8 cellular contexts compared by ENCODE assay signal in the genomic region with DNA sequence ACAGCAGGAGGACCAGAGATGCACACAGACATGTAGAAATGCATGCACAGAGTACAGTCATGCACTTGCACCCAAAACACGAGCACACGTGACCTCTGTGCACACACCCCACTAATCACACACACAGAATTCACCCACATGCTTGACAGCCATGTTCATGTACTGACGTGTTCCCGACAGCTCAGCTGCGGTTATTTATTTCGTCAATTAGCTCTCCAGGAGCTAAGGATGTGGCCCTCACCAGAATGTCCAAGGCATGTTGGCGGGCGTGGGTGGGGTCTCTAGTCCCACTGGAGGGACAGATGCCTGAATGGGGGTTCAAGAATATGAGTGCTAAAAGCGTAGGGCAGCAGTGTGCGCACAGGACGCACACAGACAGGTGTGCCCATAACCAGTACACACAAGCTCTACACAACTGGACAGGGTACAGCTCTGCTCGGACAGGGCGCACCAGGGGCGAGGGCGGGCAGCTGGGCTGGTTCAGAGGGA. TPM values are rescaled to one million over a fixed set of nuclear protein-coding genes. Genes with fewer than 3 reads are reported as not detected.
DNase-seq lines count a peak whose midpoint lies in the region; ATAC-seq lines count a peak whose summit lies in the region.

No MANE protein-coding gene starts in this region.

- H3K4me3 ChIP-seq in HUES48 (ENCODE audit: low read depth, low read length) (peak overlapping the region; percentile 76; the same call in 1 of the 2 replicates), iPS-18c (ENCODE audit: insufficient read depth, low read depth, low read length) (peak overlapping the region; percentile 84)

- peaks cover 61% of the 10 kb centered on the region for H3K4me1 Mint-ChIP-seq in activated CD4-positive, alpha-beta T cell treated with anti-CD3 and anti-CD28 coated beads for 36 hours
- H3K4me1 Mint-ChIP-seq in activated naive CD8-positive, alpha-beta T cell treated with anti-CD3 and anti-CD28 coated beads for 36 hours, result peaks cover 56% of the 10 kb centered on the region

- no peaks in the 10 kb centered on the region for H3K27me3 Mint-ChIP-seq in activated CD4-positive, alpha-beta T cell treated with anti-CD3 and anti-CD28 coated beads for 36 hours
- H3K27me3 Mint-ChIP-seq in activated naive CD8-positive, alpha-beta T cell treated with anti-CD3 and anti-CD28 coated beads for 36 hours, result no peaks in the 10 kb centered on the region

- peaks cover 10% of the 10 kb centered on the region for H3K27me3 ChIP-seq in HUES48 (ENCODE audit: control insufficient read depth, insufficient read depth, low read length)

- CTCF ChIA-PET in activated CD4-positive, alpha-beta T cell treated with anti-CD3 and anti-CD28 coated beads for 36 hours (lab: Charles Lee), result interaction anchor here (0.7 to 2.5 kb wide), 17 partner anchors 11 to 305 kb away, joined by 3 to 32 read pairs (median 4); a partner anchor contains a TSS

- no peak overlapping the region for H3K9ac ChIP-seq in HUES48 (ENCODE audit: low read depth, low read length)

- H3K9me3 ChIP-seq in HUES48 (ENCODE audit: control insufficient read depth, insufficient read depth, low read length), result no peaks in the 10 kb centered on the region
- H3K9me3 ChIP-seq in iPS-18c (ENCODE audit: control insufficient read depth, insufficient read depth, low read length), result no peaks in the 10 kb centered on the region

- POLR2A ChIA-PET in activated CD4-positive, alpha-beta T cell treated with anti-CD3 and anti-CD28 coated beads for 36 hours (lab: Charles Lee), result interaction anchor here (0.6 to 1.3 kb wide), 5 partner anchors 12 to 353 kb away, joined by 3 to 6 read pairs (median 4); a partner anchor contains a TSS

- peaks cover 40% of the 10 kb centered on the region for H3K36me3 Mint-ChIP-seq in activated CD4-positive, alpha-beta T cell treated with anti-CD3 and anti-CD28 coated beads for 36 hours (ENCODE audit: low read depth)
- H3K36me3 Mint-ChIP-seq in activated naive CD8-positive, alpha-beta T cell treated with anti-CD3 and anti-CD28 coated beads for 36 hours, result peaks cover 31% of the 10 kb centered on the region

- H3K4me1 ChIP-seq in HUES48 (ENCODE audit: control insufficient read depth, insufficient read depth, low read length), result peaks cover 22% of the 10 kb centered on the region

- DNase-seq in activated CD4-positive, alpha-beta T cell treated with anti-CD3 and anti-CD28 coated beads for 36 hours, result peak; percentile 70
- DNase-seq in activated CD4-positive, alpha-beta T cell treated with anti-CD3 and anti-CD28 coated beads, Interleukin-2, amount 50 U/mL, for 1 hour, result no peak
- DNase-seq in activated naive CD8-positive, alpha-beta T cell treated with anti-CD3 and anti-CD28 coated beads for 36 hours, result no peak
- DNase-seq in stimulated activated naive CD8-positive, alpha-beta T cell treated with anti-CD3 and anti-CD28 coated beads, Interleukin-15, Interleukin-2, amounts not matched to agents 100 U/mL and 50 U/mL, for 24 hours, result peak; percentile 50
- DNase-seq in NCI-H2081 treated with DMSO at 0.1 percent for 48 hours (lab: John Stamatoyannopoulos, UW), result no peak

- H3K4me3 Mint-ChIP-seq in activated CD4-positive, alpha-beta T cell treated with anti-CD3 and anti-CD28 coated beads for 36 hours, result peak overlapping the region; percentile 97
- H3K4me3 Mint-ChIP-seq in activated naive CD8-positive, alpha-beta T cell treated with anti-CD3 and anti-CD28 coated beads for 36 hours, result peak overlapping the region; percentile 94

- peak; percentile 47 for ATAC-seq in activated CD4-positive, alpha-beta T cell treated with anti-CD3 and anti-CD28 coated beads for 36 hours
- ATAC-seq in stimulated activated naive CD8-positive, alpha-beta T cell treated with anti-CD3 and anti-CD28 coated beads, Interleukin-15, Interleukin-2, amounts not matched to agents 100 U/mL and 50 U/mL, for 24 hours, result peak; percentile 14
- ATAC-seq in GM18520 (IDR thresholded peaks at IDR 0.05; ENCODE audit: unreplicated experiment), result no peak

- peak overlapping the region; percentile 98 for H3K27ac Mint-ChIP-seq in activated CD4-positive, alpha-beta T cell treated with anti-CD3 and anti-CD28 coated beads for 36 hours
- peak overlapping the region; percentile 97 for H3K27ac Mint-ChIP-seq in activated naive CD8-positive, alpha-beta T cell treated with anti-CD3 and anti-CD28 coated beads for 36 hours

- intact Hi-C loops in activated CD4-positive, alpha-beta T cell treated with anti-CD3 and anti-CD28 coated beads for 36 hours (cut with DNase I, micrococcal nuclease), result loop anchor here (1.0 to 5.0 kb wide), 10 partner anchors 24 to 442 kb away; a partner anchor contains a TSS

- H3K36me3 ChIP-seq in HUES48 (ENCODE audit: control insufficient read depth, insufficient read depth, low read length), result peaks cover 25% of the 10 kb centered on the region

- H3K9me3 Mint-ChIP-seq in activated CD4-positive, alpha-beta T cell treated with anti-CD3 and anti-CD28 coated beads for 36 hours (ENCODE audit: low read depth), result no peaks in the 10 kb centered on the region
- H3K9me3 Mint-ChIP-seq in activated naive CD8-positive, alpha-beta T cell treated with anti-CD3 and anti-CD28 coated beads for 36 hours, result no peaks in the 10 kb centered on the region

- no peak overlapping the region for H3K27ac ChIP-seq in HUES48 (ENCODE audit: low read depth, low read length)

RNA-seq across cellular contexts. Expression of a gene that starts 0.6 kb away (rescaled TPM):
- 10 to 100 TPM; 60.5 to 67.0 TPM for total RNA-seq in activated CD4-positive, alpha-beta T cell treated with anti-CD3 and anti-CD28 coated beads for 36 hours
- total RNA-seq in activated naive CD8-positive, alpha-beta T cell treated with anti-CD3 and anti-CD28 coated beads for 36 hours, result 10 to 100 TPM; 64.5 to 64.6 TPM

RNA-seq across cellular contexts. Expression of a gene that starts 0.9 kb away (rescaled TPM):
- 10 to 100 TPM; 25.4 to 30.7 TPM for total RNA-seq in activated CD4-positive, alpha-beta T cell treated with anti-CD3 and anti-CD28 coated beads for 36 hours
- 10 to 100 TPM; 16.7 to 19.3 TPM for total RNA-seq in activated naive CD8-positive, alpha-beta T cell treated with anti-CD3 and anti-CD28 coated beads for 36 hours

RNA-seq across cellular contexts. Expression of a gene that starts 10.6 kb away (rescaled TPM):
- 10 to 100 TPM; 12.6 to 13.1 TPM for total RNA-seq in activated CD4-positive, alpha-beta T cell treated with anti-CD3 and anti-CD28 coated beads for 36 hours
- 10 to 100 TPM; 11.6 to 11.8 TPM for total RNA-seq in activated naive CD8-positive, alpha-beta T cell treated with anti-CD3 and anti-CD28 coated beads for 36 hours

RNA-seq across cellular contexts. Expression of a gene that starts 24.1 kb away (rescaled TPM):
- total RNA-seq in activated CD4-positive, alpha-beta T cell treated with anti-CD3 and anti-CD28 coated beads for 36 hours, result 10 to 100 TPM; 28.3 to 32.2 TPM
- 10 to 100 TPM; 27.6 to 28.9 TPM for total RNA-seq in activated naive CD8-positive, alpha-beta T cell treated with anti-CD3 and anti-CD28 coated beads for 36 hours

RNA-seq across cellular contexts. Expression of a gene that starts 55.6 kb away (rescaled TPM):
- 1 to 10 TPM; 2.3 to 3.3 TPM for total RNA-seq in activated CD4-positive, alpha-beta T cell treated with anti-CD3 and anti-CD28 coated beads for 36 hours
- 1 to 10 TPM; 2.1 to 2.5 TPM for total RNA-seq in activated naive CD8-positive, alpha-beta T cell treated with anti-CD3 and anti-CD28 coated beads for 36 hours

Comparison
In these comparisons a context has a peak if more than half of its experiments do, and no peak if none do; other contexts are left out.
1. DNase-seq: peak in activated CD4-positive, alpha-beta T cell treated with anti-CD3 and anti-CD28 coated beads for 36 hours (single experiment) and stimulated activated naive CD8-positive, alpha-beta T cell treated with anti-CD3 and anti-CD28 coated beads, Interleukin-15, Interleukin-2, amounts not matched to agents 100 U/mL and 50 U/mL, for 24 hours (single experiment); none in activated CD4-positive, alpha-beta T cell treated with anti-CD3 and anti-CD28 coated beads, Interleukin-2, amount 50 U/mL, for 1 hour (single experiment), activated naive CD8-positive, alpha-beta T cell treated with anti-CD3 and anti-CD28 coated beads for 36 hours (single experiment) and NCI-H2081 treated with DMSO at 0.1 percent for 48 hours (single experiment).